In genomic region chr2:71157124-71157802, GRCh38 we compare ENCODE assay signal across 8 cellular contexts. TPM values are rescaled to one million over a fixed set of nuclear protein-coding genes. Genes with fewer than 3 reads are reported as not detected.
DNase-seq lines count a peak whose midpoint lies in the region; ATAC-seq and TF ChIP-seq lines count a peak whose summit lies in the region.

No MANE protein-coding gene starts in this region.

- no peaks in the 10 kb centered on the region for H3K9me3 ChIP-seq in neutrophil

- TF ChIP-seq CTCF in C4-2B (conservative IDR thresholded peaks at IDR 0.05): peak; percentile 75
- peak; percentile 66 for TF ChIP-seq CTCF in fibroblast of villous mesenchyme (IDR thresholded peaks at IDR 0.05; ENCODE audit: insufficient read depth, low read depth, low read length)
- peak; percentile 10 for TF ChIP-seq CTCF in neutrophil (IDR thresholded peaks at IDR 0.05)

- H3K27me3 ChIP-seq in neutrophil: peaks cover 8% of the 10 kb centered on the region

- H3K36me3 ChIP-seq in neutrophil: no peaks in the 10 kb centered on the region

- ATAC-seq in GM21529 (IDR thresholded peaks at IDR 0.05; ENCODE audit: unreplicated experiment): peak; percentile 63

- H3K4me3 ChIP-seq in fibroblast of villous mesenchyme (ENCODE audit: low read depth, low read length) (peak overlapping the region; percentile 41), neutrophil (ENCODE audit: low read depth in 1 of 2, low read length in 1 of 2) (no peak overlapping the region)

- peak; percentile 18 for DNase-seq in NOMO-1 treated with DMSO at 0.1 percent for 48 hours (lab: John Stamatoyannopoulos, UW; ENCODE audit: unreplicated experiment)
- DNase-seq in activated T-cell treated with anti-CD3 and anti-CD28 coated beads, Interleukin-2, amount 50 U/mL, for 48 hours: peak; percentile 79
- peak; percentile 25 for DNase-seq in fibroblast of villous mesenchyme (ENCODE audit: low read depth)
- DNase-seq in superior temporal gyrus (ENCODE audit: extremely low spot score): peak; percentile 85
- no peak for DNase-seq in SW 1271 (lab: John Stamatoyannopoulos, UW)

- peaks cover 0 to 4% of the 10 kb centered on the region in 2 experiments for H3K4me1 ChIP-seq in neutrophil (ENCODE audit: control insufficient read depth in 1 of 2, insufficient read depth in 1 of 2, low read depth in 1 of 2, low read length in 1 of 2)

- H3K27ac ChIP-seq in C4-2B: no peak overlapping the region
- H3K27ac ChIP-seq in neutrophil: no peak overlapping the region

RNA-seq across cellular contexts. Expression of gene MPHOSPH10, which starts 26.8 kb away (rescaled TPM):
- total RNA-seq in fibroblast of villous mesenchyme: 17.1 and 18.1 TPM in 2 replicates

RNA-seq across cellular contexts. Expression of gene MCEE, which starts 27.2 kb away (rescaled TPM):
- 14.2 and 21.3 TPM in 2 replicates for total RNA-seq in fibroblast of villous mesenchyme

Comparison
In these comparisons a context has a peak if more than half of its experiments do, and no peak if none do; other contexts are left out.
1. CTCF ChIP-seq: peak in every context shown above with its lines; median percentile 75 in C4-2B; 66 in fibroblast of villous mesenchyme; 10 in neutrophil.
2. DNase-seq: peak in NOMO-1 treated with DMSO at 0.1 percent for 48 hours (single experiment), activated T-cell treated with anti-CD3 and anti-CD28 coated beads, Interleukin-2, amount 50 U/mL, for 48 hours (2 of 2), fibroblast of villous mesenchyme (single experiment) and superior temporal gyrus (single experiment); none in SW 1271 (0 of 2).